1 cellular context compared by ENCODE assay signal in the genomic region with DNA sequence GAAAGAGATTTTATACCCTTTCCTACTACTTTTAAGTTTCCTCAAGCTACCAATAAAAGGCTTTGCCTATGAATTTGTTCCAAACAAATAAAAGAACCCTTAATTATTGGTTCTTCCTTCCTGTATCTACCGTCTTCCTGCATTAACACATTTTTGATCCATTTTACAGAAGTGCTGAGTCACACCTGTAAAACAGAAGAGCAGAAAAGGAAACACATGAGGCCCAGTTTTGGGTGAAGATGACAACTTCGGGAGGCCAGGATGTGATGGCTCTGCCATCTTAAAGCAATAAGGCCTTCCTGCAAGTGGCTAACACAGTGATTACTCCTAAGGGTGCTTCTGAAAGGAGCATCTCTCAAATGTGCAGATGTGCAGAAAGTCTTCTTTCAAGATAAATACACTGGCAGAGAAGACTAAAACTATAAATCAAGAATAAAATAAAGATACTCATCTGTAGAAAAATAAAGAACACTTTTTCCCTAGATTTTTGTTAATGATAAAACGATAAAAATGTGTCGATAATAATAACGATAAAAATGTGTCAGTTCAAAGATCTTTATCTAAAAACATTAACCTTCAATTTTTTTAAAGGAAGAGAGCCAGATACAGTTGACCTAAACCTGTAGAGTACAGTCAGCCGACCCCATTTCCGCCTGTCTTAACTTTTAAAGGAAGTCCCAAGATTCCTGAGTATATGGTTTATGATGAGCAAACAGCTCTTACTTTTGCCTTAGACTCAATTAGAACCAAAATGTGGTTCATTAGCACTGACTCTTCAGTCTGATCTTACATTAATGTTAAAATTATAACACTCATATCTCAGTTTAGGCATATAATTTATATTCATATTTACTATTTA.
TF ChIP-seq lines count a peak whose summit lies in the region.

No MANE protein-coding gene starts in this region.

TF ChIP-seq in HepG2, 621 proteins besides CTCF, POLR2A, EP300 and RAD21 (continued from another document):
- TF ChIP-seq NFE2L2 (IDR thresholded peaks at IDR 0.05; ENCODE audit: low read length) = peak; percentile 78
- TF ChIP-seq, protein P1, sequence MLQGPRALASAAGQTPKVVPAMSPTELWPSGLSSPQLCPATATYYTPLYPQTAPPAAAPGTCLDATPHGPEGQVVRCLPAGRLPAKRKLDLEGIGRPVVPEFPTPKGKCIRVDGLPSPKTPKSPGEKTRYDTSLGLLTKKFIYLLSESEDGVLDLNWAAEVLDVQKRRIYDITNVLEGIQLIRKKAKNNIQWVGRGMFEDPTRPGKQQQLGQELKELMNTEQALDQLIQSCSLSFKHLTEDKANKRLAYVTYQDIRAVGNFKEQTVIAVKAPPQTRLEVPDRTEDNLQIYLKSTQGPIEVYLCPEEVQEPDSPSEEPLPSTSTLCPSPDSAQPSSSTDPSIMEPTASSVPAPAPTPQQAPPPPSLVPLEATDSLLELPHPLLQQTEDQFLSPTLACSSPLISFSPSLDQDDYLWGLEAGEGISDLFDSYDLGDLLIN (CRISPR knock-in tag; IDR thresholded peaks at IDR 0.05; ENCODE audit: borderline replicate concordance) = no peak
